Comparison of ENCODE assay signal across 32 cellular contexts in genomic region chr10:89474452-89474851, GRCh38.
A peak's percentile ranks its signal among the peaks of the same experiment; 100 is the strongest.
DNase-seq lines count a peak whose midpoint lies in the region; ATAC-seq and TF ChIP-seq lines count a peak whose summit lies in the region.
"Had no signal": no experiment of that assay in that cellular context is flagged by ENCODE, and none has a peak within 500 bp of the region (broad histone marks: within the 10 kb centered on the region; RNA-seq: fewer than 3 reads in every experiment).

No MANE protein-coding gene starts in this region.

- no peak overlapping the region for H4K91ac ChIP-seq in neuronal stem cell (ENCODE audit: low read depth, low read length, poor library complexity)

- no peaks in the 10 kb centered on the region for H3K79me1 ChIP-seq in neuronal stem cell (ENCODE audit: low read depth, low read length)

- intact Hi-C loops in Right ventricle myocardium superior (cut with DNase I) (no loop called here), cardiac septum (cut with DNase I) (loop anchor here (10.0 kb wide), 1 partner anchor 80 kb away; no protein-coding TSS in a partner anchor), left lung (cut with DNase I) (no loop called here), uterus (cut with DNase I; ENCODE audit: low total_unique reads) (no loop called here)

- H3K9me3 ChIP-seq in left lung, result no peaks in the 10 kb centered on the region
- no peaks in the 10 kb centered on the region for H3K9me3 ChIP-seq in uterus
- no peaks in the 10 kb centered on the region for H3K9me3 ChIP-seq in neuronal stem cell (replicated peaks in 1 of 2; ENCODE audit: control insufficient read depth in 2 of 2, insufficient read depth in 1 of 2, low read depth in 1 of 2, low read length in 2 of 2)
- H3K9me3 ChIP-seq: ascending aorta, ovary, SJCRH30, thoracic aorta had no signal

- no peak overlapping the region for H2AK5ac ChIP-seq in neuronal stem cell (ENCODE audit: low read depth, low read length)

- no peak overlapping the region for H3K4ac ChIP-seq in neuronal stem cell (ENCODE audit: low read length)

- H4K8ac ChIP-seq in neuronal stem cell (ENCODE audit: low read depth, low read length), result no peak overlapping the region

- no peak overlapping the region for H3K9ac ChIP-seq in neuronal stem cell (ENCODE audit: low read depth, low read length, poor library complexity)

- no peak overlapping the region for H3K18ac ChIP-seq in neuronal stem cell (ENCODE audit: low read length)

- H3K27ac ChIP-seq in left lung (peak overlapping the region in 1 of 2 donors; percentile 38), uterus (peak overlapping the region; percentile 51 to 66), neuronal stem cell (replicated peaks; ENCODE audit: low read length) (no peak overlapping the region)
- H3K27ac ChIP-seq: C4-2B, SJCRH30 had no signal

- H3K4me1 ChIP-seq in left lung (peaks cover 8 to 9% of the 10 kb centered on the region in 2 donors), uterus (peaks cover 0 to 10% of the 10 kb centered on the region in 2 donors), neuronal stem cell (ENCODE audit: control insufficient read depth in 2 of 2, insufficient read depth in 1 of 2, low read depth in 1 of 2, low read length in 2 of 2) (peaks cover 0 to 5% of the 10 kb centered on the region in 2 donors)

- H3K9me3 Mint-ChIP-seq in neural crest cell, result no peaks in the 10 kb centered on the region
- H3K9me3 Mint-ChIP-seq: activated CD4-positive, alpha-beta T cell treated with anti-CD3 and anti-CD28 coated beads, Interleukin-2, amount 10 ng/mL, durations not matched to agents 7 days and 5 days; activated naive CD8-positive, alpha-beta T cell treated with anti-CD3 and anti-CD28 coated beads, Interleukin-2, amount 10 ng/mL, durations not matched to agents 7 days and 5 days; natural killer cell treated with Interleukin-12 subunit alpha and Interleukin-12 subunit beta and Interleukin-15 and Interleukin-18, amount 100 ng/mL, for 72 hours; stimulated activated naive CD8-positive, alpha-beta T cell treated with anti-CD3 and anti-CD28 coated beads, Interleukin-15, Interleukin-2, amounts not matched to agents 100 ng/mL and 50 ng/mL, for 24 hours had no signal

- peak; percentile 37 for ATAC-seq in Right ventricle myocardium superior (ENCODE audit: poor library complexity)
- ATAC-seq in left lung, result peak; percentile 32
- ATAC-seq: natural killer cell treated with Interleukin-12 subunit alpha and Interleukin-12 subunit beta and Interleukin-15 and Interleukin-18, amount 100 ng/mL, for 72 hours had no signal

- H3K36me3 ChIP-seq in left lung (no peaks in the 10 kb centered on the region), uterus (no peaks in the 10 kb centered on the region), neuronal stem cell (replicated peaks in 1 of 2; ENCODE audit: control insufficient read depth in 2 of 2, insufficient read depth in 2 of 2, low read length in 2 of 2) (no peaks in the 10 kb centered on the region)
- H3K36me3 ChIP-seq: ascending aorta, ovary, SJCRH30, thoracic aorta had no signal

- H2BK12ac ChIP-seq in neuronal stem cell (ENCODE audit: low read length), result no peak overlapping the region

- no peak overlapping the region for H3K4me2 ChIP-seq in neuronal stem cell (ENCODE audit: insufficient read depth, low read length, poor library complexity, severe bottlenecking)

- H3K27me3 ChIP-seq in left lung (no peaks in the 10 kb centered on the region), uterus (no peaks in the 10 kb centered on the region), neuronal stem cell (ENCODE audit: control insufficient read depth in 3 of 3, insufficient read depth in 3 of 3, low read depth in 1 of 3, low read length in 3 of 3) (peaks cover 0 to 15% (median 0%) of the 10 kb centered on the region in 3 experiments)
- H3K27me3 ChIP-seq: ascending aorta, ovary, SJCRH30 had no signal

- H3K4me3 Mint-ChIP-seq in neural crest cell, result no peak overlapping the region
- H3K4me3 Mint-ChIP-seq: activated CD4-positive, alpha-beta T cell treated with anti-CD3 and anti-CD28 coated beads, Interleukin-2, amount 10 ng/mL, durations not matched to agents 7 days and 5 days; activated naive CD8-positive, alpha-beta T cell treated with anti-CD3 and anti-CD28 coated beads, Interleukin-2, amount 10 ng/mL, durations not matched to agents 7 days and 5 days; natural killer cell treated with Interleukin-12 subunit alpha and Interleukin-12 subunit beta and Interleukin-15 and Interleukin-18, amount 100 ng/mL, for 72 hours; stimulated activated naive CD8-positive, alpha-beta T cell treated with anti-CD3 and anti-CD28 coated beads, Interleukin-15, Interleukin-2, amounts not matched to agents 100 ng/mL and 50 ng/mL, for 24 hours had no signal

- H3K27me3 Mint-ChIP-seq in neural crest cell (ENCODE audit: low read depth), result no peaks in the 10 kb centered on the region

- WGBS in neuronal stem cell (ENCODE audit: extremely low coverage in 2 of 2, insufficient read length in 2 of 2, insufficient replicate concordance in 1 of 2), 2 donors, result no CpG with 5 or more reads among the region's 4 CpGs

- H3K27ac Mint-ChIP-seq in neural crest cell (ENCODE audit: unreplicated experiment), result peak overlapping the region; percentile 7
- H3K27ac Mint-ChIP-seq: activated CD4-positive, alpha-beta T cell treated with anti-CD3 and anti-CD28 coated beads, Interleukin-2, amount 10 ng/mL, durations not matched to agents 7 days and 5 days; activated naive CD8-positive, alpha-beta T cell treated with anti-CD3 and anti-CD28 coated beads, Interleukin-2, amount 10 ng/mL, durations not matched to agents 7 days and 5 days; natural killer cell treated with Interleukin-12 subunit alpha and Interleukin-12 subunit beta and Interleukin-15 and Interleukin-18, amount 100 ng/mL, for 72 hours; stimulated activated naive CD8-positive, alpha-beta T cell treated with anti-CD3 and anti-CD28 coated beads, Interleukin-15, Interleukin-2, amounts not matched to agents 100 ng/mL and 50 ng/mL, for 24 hours had no signal

- no peak for TF ChIP-seq POLR2A in uterus (IDR thresholded peaks at IDR 0.05)

- no peak overlapping the region for H2BK5ac ChIP-seq in neuronal stem cell (ENCODE audit: low read length)

- DNase-seq in Right ventricle myocardium superior, result no peak
- DNase-seq in cardiac septum (ENCODE audit: low spot score), result no peak
- no peak for DNase-seq in left lung
- DNase-seq in neural crest cell (ENCODE audit: low read depth, low spot score), result no peak
- no peak for DNase-seq in uterus
- no peak for DNase-seq in NCI-H1417 treated with DMSO at 0.1 percent for 48 hours (lab: John Stamatoyannopoulos, UW)
- no peak for DNase-seq in neuronal stem cell (ENCODE audit: low spot score)
- no peak for DNase-seq in inferior parietal cortex (ENCODE audit: extremely low spot score)
- DNase-seq: 8988T; activated CD4-positive, alpha-beta T cell treated with anti-CD3 and anti-CD28 coated beads, Interleukin-2, amount 10 ng/mL, durations not matched to agents 7 days and 5 days; activated gamma-delta T cell; activated naive CD8-positive, alpha-beta T cell treated with anti-CD3 and anti-CD28 coated beads, Interleukin-2, amount 10 ng/mL, durations not matched to agents 7 days and 5 days; activated T-cell treated with anti-CD3 and anti-CD28 coated beads, Interleukin-2, amount 50 U/mL, for 1 hour; caudate nucleus; COR-L47; cortex of kidney; DMS53; erythroblast; GOT3; kidney glomerular epithelial cell; midbrain; NCI-H1092; NCI-H187; ovary; SJCRH30; stimulated activated CD8-positive, alpha-beta memory T cell treated with anti-CD3 and anti-CD28 coated beads, Interleukin-4, amount 100 ng/mL, for 48 hours; T-helper 9 cell had no signal

- no peak overlapping the region for H2AFZ ChIP-seq in neuronal stem cell (ENCODE audit: low read length)

- H3K4me3 ChIP-seq in left lung, result no peak overlapping the region
- H3K4me3 ChIP-seq in uterus, result no peak overlapping the region
- H3K4me3 ChIP-seq in neuronal stem cell (ENCODE audit: low read length in 2 of 2), result no peak overlapping the region
- H3K4me3 ChIP-seq: ascending aorta, ovary, SJCRH30, thoracic aorta had no signal

- no peak overlapping the region for H3K23ac ChIP-seq in neuronal stem cell (ENCODE audit: low read depth, low read length, poor library complexity)

- no peak overlapping the region for H2BK120ac ChIP-seq in neuronal stem cell (ENCODE audit: low read depth, low read length)

- peaks cover 5% of the 10 kb centered on the region for H3K4me1 Mint-ChIP-seq in neural crest cell

- H2BK15ac ChIP-seq in neuronal stem cell (ENCODE audit: low read length), result no peak overlapping the region

- TF ChIP-seq CTCF in left lung (IDR thresholded peaks at IDR 0.05) (no peak), neural crest cell (conservative IDR thresholded peaks at IDR 0.05) (no peak), uterus (IDR thresholded peaks at IDR 0.05) (no peak)

- H3K36me3 Mint-ChIP-seq in neural crest cell (ENCODE audit: low read depth), result no peaks in the 10 kb centered on the region
- H3K36me3 Mint-ChIP-seq: activated naive CD8-positive, alpha-beta T cell treated with anti-CD3 and anti-CD28 coated beads, Interleukin-2, amount 10 ng/mL, durations not matched to agents 7 days and 5 days; natural killer cell treated with Interleukin-12 subunit alpha and Interleukin-12 subunit beta and Interleukin-15 and Interleukin-18, amount 100 ng/mL, for 72 hours had no signal

- no peak overlapping the region for H3K14ac ChIP-seq in neuronal stem cell (ENCODE audit: low read length)
